Comparison of ENCODE assay signal across 24 cellular contexts in genomic region chr12:95738024-95738611, GRCh38. TPM values are rescaled to one million over a fixed set of nuclear protein-coding genes. Genes with fewer than 3 reads are reported as not detected.
DNase-seq lines count a peak whose midpoint lies in the region; ATAC-seq and TF ChIP-seq lines count a peak whose summit lies in the region.
"Had no signal": no experiment of that assay in that cellular context is flagged by ENCODE, and none has a peak within 500 bp of the region (broad histone marks: within the 10 kb centered on the region; RNA-seq: fewer than 3 reads in every experiment).

No MANE protein-coding gene starts in this region.

- TF ChIP-seq EP300 in transverse colon (IDR thresholded peaks at IDR 0.05; ENCODE audit: low read depth), result no peak

- DNase-seq in right atrium auricular region (ENCODE audit: low spot score), result no peak
- DNase-seq in left cardiac atrium, result no peak
- peak in 1 of 3 donors; percentile 54 for DNase-seq in mucosa of descending colon
- DNase-seq in transverse colon, result peak; percentile 34
- no peak for DNase-seq in NCI-H2171 treated with DMSO at 0.1 percent for 48 hours (lab: John Stamatoyannopoulos, UW)
- no peak for DNase-seq in MV-4-11 (lab: John Stamatoyannopoulos, UW)
- no peak for DNase-seq in NCI-H187 treated with DMSO at 0.1 percent for 48 hours (lab: John Stamatoyannopoulos, UW)
- DNase-seq: activated CD4-positive, alpha-beta memory T cell treated with anti-CD3 and anti-CD28 coated beads, Interleukin-2, amount 10 ng/mL, durations not matched to agents 7 days and 5 days; activated CD4-positive, alpha-beta T cell treated with anti-CD3 and anti-CD28 coated beads for 1 hour; effector memory CD4-positive, alpha-beta T cell; foreskin fibroblast; GOT3; naive thymus-derived CD8-positive, alpha-beta T cell; NCI-H1105 treated with DMSO at 0.1 percent for 48 hours; NCI-H2081 treated with DMSO at 0.1 percent for 48 hours; occipital lobe; T-helper 17 cell had no signal

- ATAC-seq in left cardiac atrium (no peak), mucosa of descending colon (peak; percentile 93)
- ATAC-seq: activated naive CD4-positive, alpha-beta T cell treated with anti-CD3 and anti-CD28 coated beads, Interleukin-2, amount 50 U/mL, for 72 hours; naive thymus-derived CD8-positive, alpha-beta T cell; SK-N-SH treated with all-trans-retinoic acid at 6 μM for 48 hours; T-helper 17 cell had no signal

- intact Hi-C loops in left cardiac atrium (cut with DNase I) (loop anchor here in 1 of 2 donors (5.0 kb wide), 1 partner anchor 46 kb away; no protein-coding TSS in a partner anchor), mucosa of descending colon (cut with DNase I, micrococcal nuclease) (no loop called here), transverse colon (cut with DNase I; ENCODE audit: low total_unique reads) (no loop called here)

- H3K4me1 ChIP-seq in right atrium auricular region (peaks cover 0 to 62% of the 10 kb centered on the region in 2 donors), mucosa of descending colon (ENCODE audit: low read depth) (peaks cover 16% of the 10 kb centered on the region), transverse colon (peaks cover 3 to 39% (median 12%) of the 10 kb centered on the region in 4 donors)

- H3K27ac ChIP-seq in right atrium auricular region, result peak overlapping the region; percentile 88 to 96
- peak overlapping the region; percentile 79 for H3K27ac ChIP-seq in VCaP
- H3K27ac ChIP-seq in transverse colon, result peak overlapping the region; percentile 42 to 64 (median 52)
- H3K27ac ChIP-seq: RWPE1 had no signal

- 53 to 74% methylated on average over 7 to 11 of the region's 11 CpGs for WGBS in transverse colon (ENCODE audit: low coverage in 1 of 2), 2 donors

- in situ Hi-C loops in transverse colon (cut with MboI; ENCODE audit: low pct_ligation_motif_present in 1 of 4, low pct_unique_long_range_greater_than_20kb in 1 of 4, low sequenced_read_pairs in 3 of 4), result no loop called here

- H3K36me3 ChIP-seq in right atrium auricular region, result no peaks in the 10 kb centered on the region
- H3K36me3 ChIP-seq in mucosa of descending colon (ENCODE audit: low read depth), result no peaks in the 10 kb centered on the region
- H3K36me3 ChIP-seq in transverse colon, result no peaks in the 10 kb centered on the region

- no peaks in the 10 kb centered on the region for H3K9me3 ChIP-seq in right atrium auricular region
- no peaks in the 10 kb centered on the region for H3K9me3 ChIP-seq in mucosa of descending colon
- no peaks in the 10 kb centered on the region for H3K9me3 ChIP-seq in transverse colon

- H3K27me3 ChIP-seq in right atrium auricular region, result no peaks in the 10 kb centered on the region
- H3K27me3 ChIP-seq in transverse colon, result no peaks in the 10 kb centered on the region

- TF ChIP-seq POLR2A in transverse colon (IDR thresholded peaks at IDR 0.05), result no peak

- TF ChIP-seq CTCF in right atrium auricular region (IDR thresholded peaks at IDR 0.05) (no peak), VCaP (conservative IDR thresholded peaks at IDR 0.05) (no peak), mucosa of descending colon (IDR thresholded peaks at IDR 0.05) (no peak), transverse colon (IDR thresholded peaks at IDR 0.05) (no peak)

- H3K4me3 ChIP-seq in right atrium auricular region (no peak overlapping the region), mucosa of descending colon (no peak overlapping the region), transverse colon (no peak overlapping the region)
- H3K4me3 ChIP-seq: coronary artery had no signal

RNA-seq across cellular contexts. Expression of gene NTN4, which starts 52.4 kb away (rescaled TPM):
- total RNA-seq in right atrium auricular region, result 10 to 100 TPM; 69.0 to 85.3 TPM
- 10 to 100 TPM; 63.3 to 81.4 TPM for total RNA-seq in left cardiac atrium
- 10 to 100 TPM; 15.9 to 34.7 (median 19.8) TPM for total RNA-seq in mucosa of descending colon
- 10 to 100 TPM in 3 of 4 donors, 1 to 10 TPM in 1; 6.7 to 25.9 (median 16.7) TPM for total RNA-seq in transverse colon
- total RNA-seq: activated naive CD4-positive, alpha-beta T cell treated with anti-CD3 and anti-CD28 coated beads, Interleukin-2, amount 50 U/mL, for 72 hours; activated T-helper 2 cell treated with anti-CD3 and anti-CD28 coated beads, Interferon-gamma antibody, Interleukin-2, Interleukin-4, amounts not matched to agents 10 μg/mL and 5 μg/mL and 100 μg/mL, durations not matched to agents 14 hours and 24 hours and 36 hours; naive thymus-derived CD8-positive, alpha-beta T cell; OCI-LY7 had no signal
